ENCODE assay signal across 1 cellular context in the genomic region with DNA sequence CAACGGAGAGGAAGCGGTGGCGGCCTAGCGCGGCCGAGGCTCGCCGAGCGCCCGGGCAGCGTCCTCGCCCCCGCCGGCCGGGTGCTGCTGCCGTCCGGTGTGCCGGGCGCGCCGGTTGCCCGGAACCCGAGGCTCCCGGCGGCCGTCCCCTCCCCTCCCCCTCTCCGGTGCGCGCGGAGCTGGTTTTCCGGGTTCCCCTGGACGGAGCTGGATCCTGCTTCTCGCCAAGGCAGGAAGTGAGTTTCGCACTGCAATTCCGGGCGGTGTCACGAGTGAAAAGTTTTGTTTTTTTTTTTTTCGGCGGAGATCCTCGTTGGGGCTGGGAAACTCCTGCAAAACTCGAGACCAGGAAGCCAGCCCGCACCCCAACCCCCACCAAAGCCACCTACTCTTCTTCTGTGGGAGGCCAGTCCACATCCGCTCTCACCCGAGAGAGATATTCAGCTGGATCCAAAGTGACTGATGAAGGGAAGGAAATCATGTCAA.
TF ChIP-seq lines count a peak whose summit lies in the region.

A gene with protein sequence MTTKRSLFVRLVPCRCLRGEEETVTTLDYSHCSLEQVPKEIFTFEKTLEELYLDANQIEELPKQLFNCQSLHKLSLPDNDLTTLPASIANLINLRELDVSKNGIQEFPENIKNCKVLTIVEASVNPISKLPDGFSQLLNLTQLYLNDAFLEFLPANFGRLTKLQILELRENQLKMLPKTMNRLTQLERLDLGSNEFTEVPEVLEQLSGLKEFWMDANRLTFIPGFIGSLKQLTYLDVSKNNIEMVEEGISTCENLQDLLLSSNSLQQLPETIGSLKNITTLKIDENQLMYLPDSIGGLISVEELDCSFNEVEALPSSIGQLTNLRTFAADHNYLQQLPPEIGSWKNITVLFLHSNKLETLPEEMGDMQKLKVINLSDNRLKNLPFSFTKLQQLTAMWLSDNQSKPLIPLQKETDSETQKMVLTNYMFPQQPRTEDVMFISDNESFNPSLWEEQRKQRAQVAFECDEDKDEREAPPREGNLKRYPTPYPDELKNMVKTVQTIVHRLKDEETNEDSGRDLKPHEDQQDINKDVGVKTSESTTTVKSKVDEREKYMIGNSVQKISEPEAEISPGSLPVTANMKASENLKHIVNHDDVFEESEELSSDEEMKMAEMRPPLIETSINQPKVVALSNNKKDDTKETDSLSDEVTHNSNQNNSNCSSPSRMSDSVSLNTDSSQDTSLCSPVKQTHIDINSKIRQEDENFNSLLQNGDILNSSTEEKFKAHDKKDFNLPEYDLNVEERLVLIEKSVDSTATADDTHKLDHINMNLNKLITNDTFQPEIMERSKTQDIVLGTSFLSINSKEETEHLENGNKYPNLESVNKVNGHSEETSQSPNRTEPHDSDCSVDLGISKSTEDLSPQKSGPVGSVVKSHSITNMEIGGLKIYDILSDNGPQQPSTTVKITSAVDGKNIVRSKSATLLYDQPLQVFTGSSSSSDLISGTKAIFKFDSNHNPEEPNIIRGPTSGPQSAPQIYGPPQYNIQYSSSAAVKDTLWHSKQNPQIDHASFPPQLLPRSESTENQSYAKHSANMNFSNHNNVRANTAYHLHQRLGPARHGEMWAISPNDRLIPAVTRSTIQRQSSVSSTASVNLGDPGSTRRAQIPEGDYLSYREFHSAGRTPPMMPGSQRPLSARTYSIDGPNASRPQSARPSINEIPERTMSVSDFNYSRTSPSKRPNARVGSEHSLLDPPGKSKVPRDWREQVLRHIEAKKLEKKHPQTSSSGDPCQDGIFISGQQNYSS (N-terminal part only) (plus strand): TSS at position 300 of the 486 bp plus-strand sequence. CDS start 66,144 bp downstream, outside the sequence.

TF ChIP-seq in HCT116, 20 proteins besides CTCF, POLR2A, EP300 and RAD21 (continued from another document):
- TF ChIP-seq, protein P1, sequence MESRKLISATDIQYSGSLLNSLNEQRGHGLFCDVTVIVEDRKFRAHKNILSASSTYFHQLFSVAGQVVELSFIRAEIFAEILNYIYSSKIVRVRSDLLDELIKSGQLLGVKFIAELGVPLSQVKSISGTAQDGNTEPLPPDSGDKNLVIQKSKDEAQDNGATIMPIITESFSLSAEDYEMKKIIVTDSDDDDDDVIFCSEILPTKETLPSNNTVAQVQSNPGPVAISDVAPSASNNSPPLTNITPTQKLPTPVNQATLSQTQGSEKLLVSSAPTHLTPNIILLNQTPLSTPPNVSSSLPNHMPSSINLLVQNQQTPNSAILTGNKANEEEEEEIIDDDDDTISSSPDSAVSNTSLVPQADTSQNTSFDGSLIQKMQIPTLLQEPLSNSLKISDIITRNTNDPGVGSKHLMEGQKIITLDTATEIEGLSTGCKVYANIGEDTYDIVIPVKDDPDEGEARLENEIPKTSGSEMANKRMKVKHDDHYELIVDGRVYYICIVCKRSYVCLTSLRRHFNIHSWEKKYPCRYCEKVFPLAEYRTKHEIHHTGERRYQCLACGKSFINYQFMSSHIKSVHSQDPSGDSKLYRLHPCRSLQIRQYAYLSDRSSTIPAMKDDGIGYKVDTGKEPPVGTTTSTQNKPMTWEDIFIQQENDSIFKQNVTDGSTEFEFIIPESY (IDR thresholded peaks at IDR 0.05; ENCODE audit: extremely low read depth, insufficient replicate concordance, low read length) = no peak
- peak; percentile 45; the same call in 1 of the 2 replicates for TF ChIP-seq ELF1 (IDR thresholded peaks at IDR 0.05; ENCODE audit: borderline replicate concordance, low read depth)
- TF ChIP-seq, protein P2, sequence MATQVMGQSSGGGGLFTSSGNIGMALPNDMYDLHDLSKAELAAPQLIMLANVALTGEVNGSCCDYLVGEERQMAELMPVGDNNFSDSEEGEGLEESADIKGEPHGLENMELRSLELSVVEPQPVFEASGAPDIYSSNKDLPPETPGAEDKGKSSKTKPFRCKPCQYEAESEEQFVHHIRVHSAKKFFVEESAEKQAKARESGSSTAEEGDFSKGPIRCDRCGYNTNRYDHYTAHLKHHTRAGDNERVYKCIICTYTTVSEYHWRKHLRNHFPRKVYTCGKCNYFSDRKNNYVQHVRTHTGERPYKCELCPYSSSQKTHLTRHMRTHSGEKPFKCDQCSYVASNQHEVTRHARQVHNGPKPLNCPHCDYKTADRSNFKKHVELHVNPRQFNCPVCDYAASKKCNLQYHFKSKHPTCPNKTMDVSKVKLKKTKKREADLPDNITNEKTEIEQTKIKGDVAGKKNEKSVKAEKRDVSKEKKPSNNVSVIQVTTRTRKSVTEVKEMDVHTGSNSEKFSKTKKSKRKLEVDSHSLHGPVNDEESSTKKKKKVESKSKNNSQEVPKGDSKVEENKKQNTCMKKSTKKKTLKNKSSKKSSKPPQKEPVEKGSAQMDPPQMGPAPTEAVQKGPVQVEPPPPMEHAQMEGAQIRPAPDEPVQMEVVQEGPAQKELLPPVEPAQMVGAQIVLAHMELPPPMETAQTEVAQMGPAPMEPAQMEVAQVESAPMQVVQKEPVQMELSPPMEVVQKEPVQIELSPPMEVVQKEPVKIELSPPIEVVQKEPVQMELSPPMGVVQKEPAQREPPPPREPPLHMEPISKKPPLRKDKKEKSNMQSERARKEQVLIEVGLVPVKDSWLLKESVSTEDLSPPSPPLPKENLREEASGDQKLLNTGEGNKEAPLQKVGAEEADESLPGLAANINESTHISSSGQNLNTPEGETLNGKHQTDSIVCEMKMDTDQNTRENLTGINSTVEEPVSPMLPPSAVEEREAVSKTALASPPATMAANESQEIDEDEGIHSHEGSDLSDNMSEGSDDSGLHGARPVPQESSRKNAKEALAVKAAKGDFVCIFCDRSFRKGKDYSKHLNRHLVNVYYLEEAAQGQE (IDR thresholded peaks at IDR 0.05; ENCODE audit: low read depth) = no peak
- TF ChIP-seq, protein P3, sequence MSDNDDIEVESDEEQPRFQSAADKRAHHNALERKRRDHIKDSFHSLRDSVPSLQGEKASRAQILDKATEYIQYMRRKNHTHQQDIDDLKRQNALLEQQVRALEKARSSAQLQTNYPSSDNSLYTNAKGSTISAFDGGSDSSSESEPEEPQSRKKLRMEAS (IDR thresholded peaks at IDR 0.05) = no peak
- no peak for TF ChIP-seq CBX3 (IDR thresholded peaks at IDR 0.05; ENCODE audit: low read depth)
- no peak for TF ChIP-seq TCF7L2 (IDR thresholded peaks at IDR 0.05; ENCODE audit: borderline replicate concordance, extremely low read depth, insufficient read depth, insufficient read length)
- TF ChIP-seq, protein P4, sequence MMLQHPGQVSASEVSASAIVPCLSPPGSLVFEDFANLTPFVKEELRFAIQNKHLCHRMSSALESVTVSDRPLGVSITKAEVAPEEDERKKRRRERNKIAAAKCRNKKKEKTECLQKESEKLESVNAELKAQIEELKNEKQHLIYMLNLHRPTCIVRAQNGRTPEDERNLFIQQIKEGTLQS (IDR thresholded peaks at IDR 0.05) = no peak
- no peak for TF ChIP-seq EZH2phosphoT487 (IDR thresholded peaks at IDR 0.05; ENCODE audit: borderline replicate concordance)
- no peak for TF ChIP-seq YY1 (IDR thresholded peaks at IDR 0.05; ENCODE audit: extremely low read depth, insufficient replicate concordance, low read depth, low read length)
- TF ChIP-seq ZNF274 (IDR thresholded peaks at IDR 0.05; ENCODE audit: low read depth, low read length) = no peak
- TF ChIP-seq ZFX (IDR thresholded peaks at IDR 0.05) = 0 out of 2 replicates have a peak, but pooled peaks have one; percentile 43
TF ChIP-seq in HCT116: peak in this region for 4.
